ENCODE assay signal across 1 cellular context in genomic region chr11:119092880-119093665, GRCh38.
TF ChIP-seq lines count a peak whose summit lies in the region.

No MANE protein-coding gene starts in this region.

TF ChIP-seq in K562, 482 proteins besides CTCF, POLR2A, EP300 and RAD21 (continues in another document):
- no peak for TF ChIP-seq ZNF511 (CRISPR knock-in tag; IDR thresholded peaks at IDR 0.05)
- TF ChIP-seq RBM34 (IDR thresholded peaks at IDR 0.05; ENCODE audit: borderline replicate concordance, insufficient read depth, low read length): no peak
- TF ChIP-seq ZBTB8A (IDR thresholded peaks at IDR 0.05; ENCODE audit: partially characterized antibody): no peak
- TF ChIP-seq GTF2B (IDR thresholded peaks at IDR 0.05; ENCODE audit: extremely low read depth, insufficient read length): no peak
- TF ChIP-seq THRAP3 (IDR thresholded peaks at IDR 0.05; ENCODE audit: borderline replicate concordance): peak; percentile 57; the same call in 1 of the 2 replicates
- TF ChIP-seq SUPT5H (IDR thresholded peaks at IDR 0.05): 0 out of 2 replicates have a peak, but pooled peaks have one; percentile 48
- TF ChIP-seq ATF4 (CRISPR knock-in tag; IDR thresholded peaks at IDR 0.05): peak; percentile 38; the same call in 1 of the 2 replicates
- TF ChIP-seq DIDO1 (tag; IDR thresholded peaks at IDR 0.05; ENCODE audit: low read depth): no peak
- TF ChIP-seq HNRNPL (IDR thresholded peaks at IDR 0.05; ENCODE audit: low read depth, low read length): peak; percentile 74; the same call in 1 of the 2 replicates
- 0 out of 2 replicates have a peak, but pooled peaks have one; percentile 11 for TF ChIP-seq MGA (IDR thresholded peaks at IDR 0.05)
- no peak for TF ChIP-seq MIER1 (IDR thresholded peaks at IDR 0.05; ENCODE audit: low read depth)
- peak; percentile 46 for TF ChIP-seq RBM22 (IDR thresholded peaks at IDR 0.05; ENCODE audit: low read depth, low read length, poor library complexity, severe bottlenecking)
- TF ChIP-seq E2F8 (IDR thresholded peaks at IDR 0.05; ENCODE audit: low read depth, partially characterized antibody): peak; percentile 65
- no peak for TF ChIP-seq ZNF121 (CRISPR knock-in tag; conservative IDR thresholded peaks at IDR 0.05)
- TF ChIP-seq IRF1 (CRISPR knock-in tag; IDR thresholded peaks at IDR 0.05; ENCODE audit: borderline replicate concordance): no peak
- TF ChIP-seq ZC3H8 (IDR thresholded peaks at IDR 0.05): no peak
- peak; percentile 79 for TF ChIP-seq POLR2G (IDR thresholded peaks at IDR 0.05; ENCODE audit: low read depth, low read length)
- no peak for TF ChIP-seq ETS2 (tag; IDR thresholded peaks at IDR 0.05; ENCODE audit: borderline replicate concordance, poor library complexity, severe bottlenecking)
- no peak for TF ChIP-seq NCOA2 (IDR thresholded peaks at IDR 0.05; ENCODE audit: partially characterized antibody in 2 of 2)
- peak; percentile 25; the same call in 1 of the 2 replicates for TF ChIP-seq MXI1 (IDR thresholded peaks at IDR 0.05; ENCODE audit: low read depth, low read length)
- no peak; a peak in 1 of 4 replicates for TF ChIP-seq MLLT1 (IDR thresholded peaks at IDR 0.05)
- 0 out of 2 replicates have a peak, but pooled peaks have one; percentile 74 for TF ChIP-seq ZNF77 (CRISPR knock-in tag; IDR thresholded peaks at IDR 0.05)
- peak in 1 of 2 experiments; percentile 15; a peak in 1 of 4 replicates for TF ChIP-seq MNT (conservative IDR thresholded peaks at IDR 0.05)
- no peak for TF ChIP-seq CBX5 (IDR thresholded peaks at IDR 0.05; ENCODE audit: borderline replicate concordance, low read depth)
- TF ChIP-seq CREM (IDR thresholded peaks at IDR 0.05; ENCODE audit: low read depth): 0 out of 2 replicates have a peak, but pooled peaks have one; percentile 3
- TF ChIP-seq PCBP2 (IDR thresholded peaks at IDR 0.05; ENCODE audit: low read depth, low read length, poor library complexity, severe bottlenecking): no peak
- no peak for TF ChIP-seq THAP12 (CRISPR knock-in tag; IDR thresholded peaks at IDR 0.05)
- TF ChIP-seq WHSC1 (IDR thresholded peaks at IDR 0.05; ENCODE audit: low read length): no peak
- 0 out of 2 replicates have a peak, but pooled peaks have one; percentile 39 for TF ChIP-seq SP1 (CRISPR knock-in tag; IDR thresholded peaks at IDR 0.05)
